Comparison of ENCODE assay signal across 14 cellular contexts in the genomic region with DNA sequence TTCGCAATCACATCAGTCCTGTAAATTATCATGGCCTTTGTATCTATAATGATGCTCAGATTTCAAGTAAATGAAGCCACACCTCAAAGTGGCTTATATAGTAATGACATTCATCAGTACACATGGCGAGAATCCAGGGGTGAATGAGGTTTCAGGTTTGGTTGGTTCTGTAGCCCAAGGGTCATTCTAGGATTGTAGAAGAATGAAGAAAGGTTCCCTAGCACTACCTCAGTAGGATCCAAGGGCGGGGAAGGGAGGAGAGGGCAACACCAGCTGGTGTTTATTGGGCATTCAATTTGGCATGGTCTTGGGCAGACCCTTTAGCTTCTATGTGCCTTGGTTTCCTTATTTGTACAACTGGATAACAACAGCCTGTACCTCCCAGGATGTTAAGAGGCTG.
DNase-seq lines count a peak whose midpoint lies in the region; ATAC-seq and TF ChIP-seq lines count a peak whose summit lies in the region.
"Had no signal": no experiment of that assay in that cellular context is flagged by ENCODE, and none has a peak within 500 bp of the region (broad histone marks: within the 10 kb centered on the region; RNA-seq: fewer than 3 reads in every experiment).

No MANE protein-coding gene starts in this region.

- H3K9me3 Mint-ChIP-seq in osteocyte (ENCODE audit: unreplicated experiment) = no peaks in the 10 kb centered on the region
- H3K9me3 Mint-ChIP-seq: HFFc6 had no signal

- peaks cover 8% of the 10 kb centered on the region for H3K27me3 Mint-ChIP-seq in osteocyte (ENCODE audit: unreplicated experiment)

- no peak for TF ChIP-seq CTCF in osteocyte (IDR thresholded peaks at IDR 0.05)

- no peak overlapping the region for H3K27ac Mint-ChIP-seq in osteocyte (ENCODE audit: unreplicated experiment)
- H3K27ac Mint-ChIP-seq: CD4-positive, alpha-beta memory T cell; HFFc6 had no signal

- no peaks in the 10 kb centered on the region for H3K4me1 Mint-ChIP-seq in osteocyte (ENCODE audit: unreplicated experiment)
- H3K4me1 Mint-ChIP-seq: CD4-positive, alpha-beta memory T cell had no signal

- H3K36me3 Mint-ChIP-seq in osteocyte (ENCODE audit: unreplicated experiment) = no peaks in the 10 kb centered on the region
- H3K36me3 Mint-ChIP-seq: CD4-positive, alpha-beta memory T cell had no signal

- H3K4me3 Mint-ChIP-seq in osteocyte (ENCODE audit: unreplicated experiment) = no peak overlapping the region
- H3K4me3 Mint-ChIP-seq: CD4-positive, alpha-beta memory T cell; HFFc6 had no signal

- peak; percentile 11 for DNase-seq in activated CD8-positive, alpha-beta memory T cell treated with anti-CD3 and anti-CD28 coated beads for 24 hours
- no peak for DNase-seq in activated CD8-positive, alpha-beta memory T cell treated with anti-CD3 and anti-CD28 coated beads, Interleukin-2, amount 50 U/mL, for 48 hours
- DNase-seq in osteocyte (ENCODE audit: extremely low spot score, unreplicated experiment) = peak; percentile 10
- no peak for DNase-seq in NCI-H187 (lab: John Stamatoyannopoulos, UW)
- no peak for DNase-seq in stimulated activated CD4-positive, alpha-beta T cell treated with anti-CD3 and anti-CD28 coated beads, Interleukin-15, amount 100 ng/mL, for 24 hours
- DNase-seq: C1 segment of cervical spinal cord; Calu3; CD4-positive, alpha-beta memory T cell; COR-L47; DMS53; DND-41; GOT3; HFFc6 had no signal

- ATAC-seq in esophagus mucosa = peak; percentile 55

Comparison
In these comparisons a context has a peak if more than half of its experiments do, and no peak if none do; other contexts are left out.
1. DNase-seq: peak in activated CD8-positive, alpha-beta memory T cell treated with anti-CD3 and anti-CD28 coated beads for 24 hours (single experiment) and osteocyte (single experiment); none in activated CD8-positive, alpha-beta memory T cell treated with anti-CD3 and anti-CD28 coated beads, Interleukin-2, amount 50 U/mL, for 48 hours (single experiment), NCI-H187 (0 of 2) and stimulated activated CD4-positive, alpha-beta T cell treated with anti-CD3 and anti-CD28 coated beads, Interleukin-15, amount 100 ng/mL, for 24 hours (single experiment).